Comparison of ENCODE assay signal across 9 cellular contexts in genomic region chr13:75368167-75368566, GRCh38.
DNase-seq lines count a peak whose midpoint lies in the region; ATAC-seq, FAIRE-seq and TF ChIP-seq lines count a peak whose summit lies in the region.
"Had no signal": no experiment of that assay in that cellular context is flagged by ENCODE, and none has a peak within 500 bp of the region (broad histone marks: within the 10 kb centered on the region; RNA-seq: fewer than 3 reads in every experiment).

No MANE protein-coding gene starts in this region.

- no peak for ATAC-seq in HG03135 (IDR thresholded peaks at IDR 0.05; ENCODE audit: unreplicated experiment)
- no peak for ATAC-seq in GM21717 (IDR thresholded peaks at IDR 0.05; ENCODE audit: unreplicated experiment)
- no peak for ATAC-seq in HG03521 (IDR thresholded peaks at IDR 0.05; ENCODE audit: unreplicated experiment)

- H3K27ac ChIP-seq in ovary = peak overlapping the region in 1 of 2 donors; percentile 4

- DNase-seq in Daoy (ENCODE audit: low read depth) = peak; percentile 77
- DNase-seq in RCC 7860 (ENCODE audit: low spot score) = peak; percentile 70
- DNase-seq in fibroblast of pulmonary artery (ENCODE audit: low read depth) = peak; percentile 94
- DNase-seq in ovary = peak in 3 of 5 donors; percentile 52 to 57 (median 57)
- no peak for DNase-seq in activated gamma-delta T cell (lab: John Stamatoyannopoulos, UW)
- DNase-seq: NCI-H1417 had no signal

- WGBS in ovary, 3 donors = 5 to 15% (median 13%) methylated on average over 3 of the region's 3 CpGs

- H3K36me3 ChIP-seq in ovary = no peaks in the 10 kb centered on the region

- TF ChIP-seq CTCF in fibroblast of pulmonary artery (IDR thresholded peaks at IDR 0.05; ENCODE audit: low read length, missing control alignments) (no peak), ovary (IDR thresholded peaks at IDR 0.05) (no peak)

- H3K4me3 ChIP-seq in fibroblast of pulmonary artery (replicated peaks; ENCODE audit: low read depth, low read length) (no peak overlapping the region), ovary (no peak overlapping the region)

- TF ChIP-seq EP300 in ovary (IDR thresholded peaks at IDR 0.05) = no peak

- intact Hi-C loops in ovary (cut with DNase I) = loop anchor here in 1 of 4 donors (10.0 kb wide), 1 partner anchor 177 kb away; the partner anchor contains the start of gene UCHL3

- peak; percentile 79 for FAIRE-seq in RCC 7860 (lab: Jason Lieb, UNC)

- H3K27me3 ChIP-seq in ovary = no peaks in the 10 kb centered on the region

- TF ChIP-seq POLR2A in ovary (IDR thresholded peaks at IDR 0.05) = no peak

- no peaks in the 10 kb centered on the region for H3K9me3 ChIP-seq in ovary

- H3K4me1 ChIP-seq in ovary (ENCODE audit: insufficient read depth) = peaks cover 5% of the 10 kb centered on the region
